ENCODE assay signal across 1 cellular context in the genomic region with DNA sequence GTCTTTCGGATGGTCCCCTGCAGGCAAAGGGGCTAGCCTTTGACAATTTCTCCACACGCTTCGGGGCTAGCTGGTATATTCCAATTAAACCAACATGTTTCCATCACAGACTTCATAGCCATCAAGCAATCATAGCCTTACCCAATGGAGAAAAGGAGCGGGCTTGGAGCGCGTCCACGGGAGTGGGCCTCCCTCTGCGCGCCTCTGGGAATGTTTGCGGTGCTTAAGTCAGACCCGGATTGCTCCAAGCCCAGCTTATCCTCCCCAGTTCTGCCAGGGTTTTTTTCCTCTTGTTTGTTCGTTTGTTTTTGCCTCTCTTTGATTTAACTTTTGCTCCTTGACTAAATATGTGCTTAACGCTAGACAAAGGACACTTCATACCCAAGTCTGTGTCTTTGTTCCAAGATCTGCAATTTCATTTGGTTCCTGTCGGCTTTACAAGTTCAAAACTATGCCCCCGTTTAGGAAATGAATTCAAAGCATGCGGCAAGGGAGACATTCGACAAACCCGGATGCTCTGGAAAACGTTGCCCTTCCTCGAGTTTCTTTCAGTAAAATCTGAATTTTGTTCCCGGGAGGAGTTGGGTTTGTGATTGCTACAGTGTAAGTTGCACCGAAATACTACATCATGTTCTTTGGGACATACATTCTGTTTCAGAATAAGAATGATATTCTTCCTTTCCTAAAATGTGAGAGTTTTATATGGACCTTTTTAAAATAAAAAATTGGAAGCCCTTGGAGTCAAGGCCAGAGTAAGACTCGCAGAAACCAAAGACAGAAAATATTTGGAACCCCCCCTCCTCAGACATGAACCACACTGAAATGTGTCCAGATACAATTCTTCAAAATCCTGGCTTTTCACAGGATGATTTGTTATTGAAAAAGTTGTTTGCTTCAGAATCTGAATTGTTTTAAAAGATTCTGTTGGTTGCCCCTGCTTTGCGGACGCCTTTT.
TF ChIP-seq lines count a peak whose summit lies in the region.

No MANE protein-coding gene starts in this region.

TF ChIP-seq in HepG2, 621 proteins besides CTCF, POLR2A, EP300 and RAD21:
- TF ChIP-seq, protein P1, sequence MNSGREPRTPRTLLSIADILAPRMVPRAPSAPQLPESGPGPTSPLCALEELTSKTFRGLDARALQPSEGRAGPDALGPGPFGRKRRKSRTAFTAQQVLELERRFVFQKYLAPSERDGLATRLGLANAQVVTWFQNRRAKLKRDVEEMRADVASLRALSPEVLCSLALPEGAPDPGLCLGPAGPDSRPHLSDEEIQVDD (CRISPR knock-in tag; IDR thresholded peaks at IDR 0.05; ENCODE audit: borderline replicate concordance), result no peak
- TF ChIP-seq, protein P2, sequence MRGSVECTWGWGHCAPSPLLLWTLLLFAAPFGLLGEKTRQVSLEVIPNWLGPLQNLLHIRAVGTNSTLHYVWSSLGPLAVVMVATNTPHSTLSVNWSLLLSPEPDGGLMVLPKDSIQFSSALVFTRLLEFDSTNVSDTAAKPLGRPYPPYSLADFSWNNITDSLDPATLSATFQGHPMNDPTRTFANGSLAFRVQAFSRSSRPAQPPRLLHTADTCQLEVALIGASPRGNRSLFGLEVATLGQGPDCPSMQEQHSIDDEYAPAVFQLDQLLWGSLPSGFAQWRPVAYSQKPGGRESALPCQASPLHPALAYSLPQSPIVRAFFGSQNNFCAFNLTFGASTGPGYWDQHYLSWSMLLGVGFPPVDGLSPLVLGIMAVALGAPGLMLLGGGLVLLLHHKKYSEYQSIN (CRISPR knock-in tag; IDR thresholded peaks at IDR 0.05; ENCODE audit: borderline replicate concordance), result no peak
- no peak for TF ChIP-seq NAIF1 (CRISPR knock-in tag; IDR thresholded peaks at IDR 0.05; ENCODE audit: borderline replicate concordance)
- no peak for TF ChIP-seq ZNF205 (CRISPR knock-in tag; IDR thresholded peaks at IDR 0.05)
- peak; percentile 54; the same call in 1 of the 2 replicates for TF ChIP-seq EZH2 (conservative IDR thresholded peaks at IDR 0.05; ENCODE audit: low read depth, low read length)
- no peak for TF ChIP-seq MTF1 (CRISPR knock-in tag; IDR thresholded peaks at IDR 0.05)
- TF ChIP-seq, protein P3, sequence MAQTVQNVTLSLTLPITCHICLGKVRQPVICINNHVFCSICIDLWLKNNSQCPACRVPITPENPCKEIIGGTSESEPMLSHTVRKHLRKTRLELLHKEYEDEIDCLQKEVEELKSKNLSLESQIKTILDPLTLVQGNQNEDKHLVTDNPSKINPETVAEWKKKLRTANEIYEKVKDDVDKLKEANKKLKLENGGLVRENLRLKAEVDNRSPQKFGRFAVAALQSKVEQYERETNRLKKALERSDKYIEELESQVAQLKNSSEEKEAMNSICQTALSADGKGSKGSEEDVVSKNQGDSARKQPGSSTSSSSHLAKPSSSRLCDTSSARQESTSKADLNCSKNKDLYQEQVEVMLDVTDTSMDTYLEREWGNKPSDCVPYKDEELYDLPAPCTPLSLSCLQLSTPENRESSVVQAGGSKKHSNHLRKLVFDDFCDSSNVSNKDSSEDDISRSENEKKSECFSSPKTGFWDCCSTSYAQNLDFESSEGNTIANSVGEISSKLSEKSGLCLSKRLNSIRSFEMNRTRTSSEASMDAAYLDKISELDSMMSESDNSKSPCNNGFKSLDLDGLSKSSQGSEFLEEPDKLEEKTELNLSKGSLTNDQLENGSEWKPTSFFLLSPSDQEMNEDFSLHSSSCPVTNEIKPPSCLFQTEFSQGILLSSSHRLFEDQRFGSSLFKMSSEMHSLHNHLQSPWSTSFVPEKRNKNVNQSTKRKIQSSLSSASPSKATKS (CRISPR knock-in tag; IDR thresholded peaks at IDR 0.05), result no peak
- no peak for TF ChIP-seq MIER3 (CRISPR knock-in tag; IDR thresholded peaks at IDR 0.05; ENCODE audit: borderline replicate concordance)
- no peak for TF ChIP-seq RELA (CRISPR knock-in tag; IDR thresholded peaks at IDR 0.05)
- 0 out of 2 replicates have a peak, but pooled peaks have one; percentile 64 for TF ChIP-seq CBX2 (IDR thresholded peaks at IDR 0.05; ENCODE audit: low read depth, low read length)
- no peak for TF ChIP-seq CBX2 (CRISPR knock-in tag; IDR thresholded peaks at IDR 0.05; ENCODE audit: low read depth)
- no peak for TF ChIP-seq SOX13 (IDR thresholded peaks at IDR 0.05)
- TF ChIP-seq SOX13 (CRISPR knock-in tag; conservative IDR thresholded peaks at IDR 0.05 in 1 of 2, IDR thresholded peaks at IDR 0.05 in 1 of 2), result peak in 1 of 2 experiments; percentile 12; a peak in 1 of 4 replicates
- TF ChIP-seq, protein P4, sequence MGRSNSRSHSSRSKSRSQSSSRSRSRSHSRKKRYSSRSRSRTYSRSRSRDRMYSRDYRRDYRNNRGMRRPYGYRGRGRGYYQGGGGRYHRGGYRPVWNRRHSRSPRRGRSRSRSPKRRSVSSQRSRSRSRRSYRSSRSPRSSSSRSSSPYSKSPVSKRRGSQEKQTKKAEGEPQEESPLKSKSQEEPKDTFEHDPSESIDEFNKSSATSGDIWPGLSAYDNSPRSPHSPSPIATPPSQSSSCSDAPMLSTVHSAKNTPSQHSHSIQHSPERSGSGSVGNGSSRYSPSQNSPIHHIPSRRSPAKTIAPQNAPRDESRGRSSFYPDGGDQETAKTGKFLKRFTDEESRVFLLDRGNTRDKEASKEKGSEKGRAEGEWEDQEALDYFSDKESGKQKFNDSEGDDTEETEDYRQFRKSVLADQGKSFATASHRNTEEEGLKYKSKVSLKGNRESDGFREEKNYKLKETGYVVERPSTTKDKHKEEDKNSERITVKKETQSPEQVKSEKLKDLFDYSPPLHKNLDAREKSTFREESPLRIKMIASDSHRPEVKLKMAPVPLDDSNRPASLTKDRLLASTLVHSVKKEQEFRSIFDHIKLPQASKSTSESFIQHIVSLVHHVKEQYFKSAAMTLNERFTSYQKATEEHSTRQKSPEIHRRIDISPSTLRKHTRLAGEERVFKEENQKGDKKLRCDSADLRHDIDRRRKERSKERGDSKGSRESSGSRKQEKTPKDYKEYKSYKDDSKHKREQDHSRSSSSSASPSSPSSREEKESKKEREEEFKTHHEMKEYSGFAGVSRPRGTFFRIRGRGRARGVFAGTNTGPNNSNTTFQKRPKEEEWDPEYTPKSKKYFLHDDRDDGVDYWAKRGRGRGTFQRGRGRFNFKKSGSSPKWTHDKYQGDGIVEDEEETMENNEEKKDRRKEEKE (IDR thresholded peaks at IDR 0.05), result no peak
